Comparison of ENCODE assay signal across 23 cellular contexts in the genomic region with DNA sequence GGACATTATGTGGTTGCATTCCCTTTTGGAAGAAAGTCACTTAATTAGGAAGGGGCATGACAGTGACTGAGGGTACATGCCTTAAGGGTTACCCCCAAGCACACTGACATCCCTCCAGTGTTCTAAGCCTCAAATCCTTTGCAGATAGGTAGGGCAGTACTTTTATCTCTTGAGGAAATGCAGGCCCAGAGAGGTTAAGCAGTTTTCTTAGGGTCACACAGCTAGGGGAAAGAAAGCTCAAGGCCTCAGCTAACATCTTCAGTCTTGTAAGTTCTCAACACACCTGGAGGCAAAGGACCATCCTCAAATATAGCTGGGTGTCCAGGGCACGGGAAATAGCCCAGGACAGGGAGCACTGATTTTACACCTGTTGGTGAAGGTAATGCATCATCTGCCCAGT. TPM values are rescaled to one million over a fixed set of nuclear protein-coding genes. Genes with fewer than 3 reads are reported as not detected.
"Had no signal": no experiment of that assay in that cellular context is flagged by ENCODE, and none has a peak within 500 bp of the region (broad histone marks: within the 10 kb centered on the region; RNA-seq: fewer than 3 reads in every experiment).

No MANE protein-coding gene starts in this region.

- H3K27me3 ChIP-seq: body of pancreas, transverse colon had no signal

- H3K4me3 Mint-ChIP-seq: activated T-cell treated with anti-CD3 and anti-CD28 coated beads, Interleukin-2, amount 50 U/mL, for 24 hours; central memory CD8-positive, alpha-beta T cell; naive thymus-derived CD4-positive, alpha-beta T cell; stimulated activated naive B cell treated with anti-CD40 and anti-IgM and Interleukin-4, amounts not matched to agents 10 μg/mL and 1 μg/mL and 100 μg/mL, for 72 hours had no signal

- H3K9me3 ChIP-seq: body of pancreas, mucosa of descending colon, transverse colon had no signal

- H3K27ac Mint-ChIP-seq: activated naive CD4-positive, alpha-beta T cell treated with anti-CD3 and anti-CD28 coated beads, Interleukin-2, amount 50 U/mL, for 72 hours; activated T-cell treated with anti-CD3 and anti-CD28 coated beads, Interleukin-2, amount 50 U/mL, for 24 hours; stimulated activated naive B cell treated with anti-CD40 and anti-IgM and Interleukin-4, amounts not matched to agents 10 μg/mL and 1 μg/mL and 100 μg/mL, for 72 hours had no signal

- H3K27ac ChIP-seq: body of pancreas, SK-N-MC, transverse colon had no signal

- H3K9me3 Mint-ChIP-seq: activated naive CD4-positive, alpha-beta T cell treated with anti-CD3 and anti-CD28 coated beads, Interleukin-2, amount 50 U/mL, for 72 hours; activated T-cell treated with anti-CD3 and anti-CD28 coated beads, Interleukin-2, amount 50 U/mL, for 24 hours; central memory CD8-positive, alpha-beta T cell had no signal

- DNase-seq: activated CD4-positive, alpha-beta T cell treated with anti-CD3 and anti-CD28 coated beads for 1 hour; activated CD4-positive, alpha-beta T cell treated with anti-CD3 and anti-CD28 coated beads, Interleukin-2, amount 50 U/mL, for 48 hours; activated effector memory CD4-positive, alpha-beta T cell treated with Interleukin-2 at 50 U/mL for 16 hours; activated T-cell treated with anti-CD3 and anti-CD28 coated beads, Interleukin-2, amount 50 U/mL, for 24 hours; amygdala; body of pancreas; cortex of kidney; effector CD8-positive, alpha-beta T cell; foreskin melanocyte; head of caudate nucleus; left cardiac atrium; mucosa of descending colon; naive thymus-derived CD4-positive, alpha-beta T cell; stimulated activated CD4-positive, alpha-beta T cell treated with anti-CD3 and anti-CD28 coated beads, Interleukin-2, amount 100 ng/mL, for 48 hours; stimulated activated naive B cell treated with anti-CD40 and anti-IgM and Interleukin-4, amounts not matched to agents 10 μg/mL and 1 μg/mL and 100 μg/mL, for 72 hours; T1000; transverse colon had no signal

- ATAC-seq: activated naive CD4-positive, alpha-beta T cell treated with anti-CD3 and anti-CD28 coated beads, Interleukin-2, amount 50 U/mL, for 72 hours; body of pancreas; left cardiac atrium; mucosa of descending colon; naive thymus-derived CD4-positive, alpha-beta T cell; stimulated activated naive B cell treated with anti-CD40 and anti-IgM and Interleukin-4, amounts not matched to agents 10 μg/mL and 1 μg/mL and 100 μg/mL, for 72 hours had no signal

- H3K4me3 ChIP-seq: body of pancreas, mucosa of descending colon, SK-N-MC, transverse colon had no signal

- H3K36me3 ChIP-seq: transverse colon had no signal

- H3K27me3 Mint-ChIP-seq: central memory CD8-positive, alpha-beta T cell had no signal

- H3K36me3 Mint-ChIP-seq: activated naive CD4-positive, alpha-beta T cell treated with anti-CD3 and anti-CD28 coated beads, Interleukin-2, amount 50 U/mL, for 72 hours; stimulated activated naive B cell treated with anti-CD40 and anti-IgM and Interleukin-4, amounts not matched to agents 10 μg/mL and 1 μg/mL and 100 μg/mL, for 72 hours had no signal

RNA-seq across cellular contexts. Expression of a gene that starts 37.6 kb away (rescaled TPM):
- total RNA-seq: activated naive CD4-positive, alpha-beta T cell treated with anti-CD3 and anti-CD28 coated beads, Interleukin-2, amount 50 U/mL, for 72 hours; body of pancreas; fibroblast of lung; left cardiac atrium; lung microvascular endothelial cell; naive thymus-derived CD4-positive, alpha-beta T cell; subcutaneous adipose tissue; transverse colon had no signal
- polyA plus RNA-seq: fibroblast of lung; naive thymus-derived CD4-positive, alpha-beta T cell had no signal
